ENCODE assay signal across 1 cellular context in the genomic region with DNA sequence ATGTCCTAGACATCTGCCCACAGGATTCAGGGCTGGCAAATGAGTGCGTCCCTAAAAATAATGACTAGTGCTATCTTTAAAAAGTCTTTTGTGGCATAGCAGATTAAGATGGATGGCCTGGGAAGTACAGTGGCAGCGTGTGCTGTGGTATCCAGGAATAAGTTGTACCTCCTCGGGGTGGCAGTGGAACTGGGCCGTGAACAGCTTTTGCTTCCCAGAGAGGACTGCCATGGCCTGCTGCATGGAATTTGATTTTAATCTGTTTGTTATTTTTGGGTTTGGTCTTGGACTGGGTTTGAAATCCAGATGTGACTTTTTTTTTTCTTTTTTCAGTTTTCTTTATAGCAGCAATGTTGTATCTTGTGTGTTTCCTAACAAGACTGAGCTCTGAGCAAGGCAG.
TF ChIP-seq lines count a peak whose summit lies in the region.

No MANE protein-coding gene starts in this region.

TF ChIP-seq in WTC11, 78 proteins besides CTCF, POLR2A, EP300 and RAD21 (continued from another document):
- TF ChIP-seq, protein P1, sequence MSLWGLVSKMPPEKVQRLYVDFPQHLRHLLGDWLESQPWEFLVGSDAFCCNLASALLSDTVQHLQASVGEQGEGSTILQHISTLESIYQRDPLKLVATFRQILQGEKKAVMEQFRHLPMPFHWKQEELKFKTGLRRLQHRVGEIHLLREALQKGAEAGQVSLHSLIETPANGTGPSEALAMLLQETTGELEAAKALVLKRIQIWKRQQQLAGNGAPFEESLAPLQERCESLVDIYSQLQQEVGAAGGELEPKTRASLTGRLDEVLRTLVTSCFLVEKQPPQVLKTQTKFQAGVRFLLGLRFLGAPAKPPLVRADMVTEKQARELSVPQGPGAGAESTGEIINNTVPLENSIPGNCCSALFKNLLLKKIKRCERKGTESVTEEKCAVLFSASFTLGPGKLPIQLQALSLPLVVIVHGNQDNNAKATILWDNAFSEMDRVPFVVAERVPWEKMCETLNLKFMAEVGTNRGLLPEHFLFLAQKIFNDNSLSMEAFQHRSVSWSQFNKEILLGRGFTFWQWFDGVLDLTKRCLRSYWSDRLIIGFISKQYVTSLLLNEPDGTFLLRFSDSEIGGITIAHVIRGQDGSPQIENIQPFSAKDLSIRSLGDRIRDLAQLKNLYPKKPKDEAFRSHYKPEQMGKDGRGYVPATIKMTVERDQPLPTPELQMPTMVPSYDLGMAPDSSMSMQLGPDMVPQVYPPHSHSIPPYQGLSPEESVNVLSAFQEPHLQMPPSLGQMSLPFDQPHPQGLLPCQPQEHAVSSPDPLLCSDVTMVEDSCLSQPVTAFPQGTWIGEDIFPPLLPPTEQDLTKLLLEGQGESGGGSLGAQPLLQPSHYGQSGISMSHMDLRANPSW (CRISPR knock-in tag; conservative IDR thresholded peaks at IDR 0.05; ENCODE audit: low read depth), result no peak
- TF ChIP-seq, protein P2, sequence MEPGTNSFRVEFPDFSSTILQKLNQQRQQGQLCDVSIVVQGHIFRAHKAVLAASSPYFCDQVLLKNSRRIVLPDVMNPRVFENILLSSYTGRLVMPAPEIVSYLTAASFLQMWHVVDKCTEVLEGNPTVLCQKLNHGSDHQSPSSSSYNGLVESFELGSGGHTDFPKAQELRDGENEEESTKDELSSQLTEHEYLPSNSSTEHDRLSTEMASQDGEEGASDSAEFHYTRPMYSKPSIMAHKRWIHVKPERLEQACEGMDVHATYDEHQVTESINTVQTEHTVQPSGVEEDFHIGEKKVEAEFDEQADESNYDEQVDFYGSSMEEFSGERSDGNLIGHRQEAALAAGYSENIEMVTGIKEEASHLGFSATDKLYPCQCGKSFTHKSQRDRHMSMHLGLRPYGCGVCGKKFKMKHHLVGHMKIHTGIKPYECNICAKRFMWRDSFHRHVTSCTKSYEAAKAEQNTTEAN (CRISPR knock-in tag; IDR thresholded peaks at IDR 0.05), result no peak
- TF ChIP-seq SMAD4 (CRISPR knock-in tag; IDR thresholded peaks at IDR 0.05) (no peak), ZNF416 (CRISPR knock-in tag; IDR thresholded peaks at IDR 0.05) (no peak)
- TF ChIP-seq, protein P3, sequence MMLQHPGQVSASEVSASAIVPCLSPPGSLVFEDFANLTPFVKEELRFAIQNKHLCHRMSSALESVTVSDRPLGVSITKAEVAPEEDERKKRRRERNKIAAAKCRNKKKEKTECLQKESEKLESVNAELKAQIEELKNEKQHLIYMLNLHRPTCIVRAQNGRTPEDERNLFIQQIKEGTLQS (CRISPR knock-in tag; conservative IDR thresholded peaks at IDR 0.05), result no peak
- TF ChIP-seq, protein P4, sequence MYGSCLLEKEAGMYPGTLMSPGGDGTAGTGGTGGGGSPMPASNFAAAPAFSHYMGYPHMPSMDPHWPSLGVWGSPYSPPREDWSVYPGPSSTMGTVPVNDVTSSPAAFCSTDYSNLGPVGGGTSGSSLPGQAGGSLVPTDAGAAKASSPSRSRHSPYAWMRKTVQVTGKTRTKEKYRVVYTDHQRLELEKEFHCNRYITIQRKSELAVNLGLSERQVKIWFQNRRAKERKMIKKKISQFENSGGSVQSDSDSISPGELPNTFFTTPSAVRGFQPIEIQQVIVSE (CRISPR knock-in tag; IDR thresholded peaks at IDR 0.05; ENCODE audit: borderline replicate concordance), result no peak
- TF ChIP-seq, protein P5, sequence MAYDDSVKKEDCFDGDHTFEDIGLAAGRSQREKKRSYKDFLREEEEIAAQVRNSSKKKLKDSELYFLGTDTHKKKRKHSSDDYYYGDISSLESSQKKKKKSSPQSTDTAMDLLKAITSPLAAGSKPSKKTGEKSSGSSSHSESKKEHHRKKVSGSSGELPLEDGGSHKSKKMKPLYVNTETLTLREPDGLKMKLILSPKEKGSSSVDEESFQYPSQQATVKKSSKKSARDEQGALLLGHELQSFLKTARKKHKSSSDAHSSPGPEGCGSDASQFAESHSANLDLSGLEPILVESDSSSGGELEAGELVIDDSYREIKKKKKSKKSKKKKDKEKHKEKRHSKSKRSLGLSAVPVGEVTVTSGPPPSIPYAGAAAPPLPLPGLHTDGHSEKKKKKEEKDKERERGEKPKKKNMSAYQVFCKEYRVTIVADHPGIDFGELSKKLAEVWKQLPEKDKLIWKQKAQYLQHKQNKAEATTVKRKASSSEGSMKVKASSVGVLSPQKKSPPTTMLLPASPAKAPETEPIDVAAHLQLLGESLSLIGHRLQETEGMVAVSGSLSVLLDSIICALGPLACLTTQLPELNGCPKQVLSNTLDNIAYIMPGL (CRISPR knock-in tag; IDR thresholded peaks at IDR 0.05), result no peak
